In the genomic region with DNA sequence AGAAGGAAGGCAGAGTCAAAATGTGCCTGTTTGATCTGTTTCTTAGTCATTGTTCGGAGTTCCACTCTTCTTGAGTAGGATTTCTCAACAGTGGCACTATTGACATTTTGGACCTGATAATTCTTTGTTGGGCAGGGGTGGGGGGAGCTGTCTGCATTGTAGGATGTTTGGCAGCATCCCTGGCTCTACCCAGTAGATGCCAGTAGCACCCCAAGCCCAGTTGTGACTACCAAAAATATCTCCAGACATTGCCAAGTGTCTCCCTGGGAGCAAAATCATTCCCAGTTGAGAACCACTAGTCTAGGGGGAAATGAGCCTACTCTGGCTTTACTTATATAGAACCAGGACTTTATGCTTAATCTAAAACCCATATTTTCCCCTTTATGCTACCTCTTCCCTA, we compare ENCODE assay signal across 9 cellular contexts. TPM values are rescaled to one million over a fixed set of nuclear protein-coding genes. Genes with fewer than 3 reads are reported as not detected.
DNase-seq lines count a peak whose midpoint lies in the region; ATAC-seq and TF ChIP-seq lines count a peak whose summit lies in the region.
"Had no signal": no experiment of that assay in that cellular context is flagged by ENCODE, and none has a peak within 500 bp of the region (broad histone marks: within the 10 kb centered on the region; RNA-seq: fewer than 3 reads in every experiment).

No MANE protein-coding gene starts in this region.

- no peaks in the 10 kb centered on the region for H3F3A ChIP-seq in Loucy (ENCODE audit: low read depth)
- no peaks in the 10 kb centered on the region for H3F3A ChIP-seq in neural cell (ENCODE audit: insufficient read depth, low read length, poor library complexity, severe bottlenecking)

- H3K27ac ChIP-seq in dorsolateral prefrontal cortex (peak overlapping the region in 54 of 59 donors; percentile 1 to 96 (median 89)), neural cell (ENCODE audit: low read length) (peak overlapping the region; percentile 87)

- TF ChIP-seq CTCF in BE2C (IDR thresholded peaks at IDR 0.05; ENCODE audit: low read depth, low read length) (no peak), Loucy (conservative IDR thresholded peaks at IDR 0.05; ENCODE audit: low read length) (no peak), dorsolateral prefrontal cortex (IDR thresholded peaks at IDR 0.05 in 54 of 56, conservative IDR thresholded peaks at IDR 0.05 in 2 of 56; ENCODE audit: low read depth in 1 of 56, partially characterized antibody in 56 of 56) (no peak), neural cell (IDR thresholded peaks at IDR 0.05; ENCODE audit: poor library complexity, severe bottlenecking) (no peak)

- ATAC-seq in HG02623 (IDR thresholded peaks at IDR 0.05; ENCODE audit: unreplicated experiment): no peak
- ATAC-seq in GM18858 (IDR thresholded peaks at IDR 0.05; ENCODE audit: unreplicated experiment): no peak

- H3K9ac ChIP-seq in Loucy (ENCODE audit: low read depth, low read length, poor library complexity, severe bottlenecking) (peak overlapping the region; percentile 84), neural cell (ENCODE audit: low read length) (peak overlapping the region; percentile 98)

- no peaks in the 10 kb centered on the region for H3K9me2 ChIP-seq in Loucy (replicated peaks; ENCODE audit: low read depth, low read length)
- H3K9me2 ChIP-seq in neural cell (ENCODE audit: insufficient read depth, low read length): no peaks in the 10 kb centered on the region

- H2AFZ ChIP-seq in Loucy (ENCODE audit: low read length) (no peak overlapping the region), neural cell (ENCODE audit: low read depth, low read length) (peak overlapping the region; percentile 86)

- H3K4me1 ChIP-seq in BE2C (peaks cover 6% of the 10 kb centered on the region; the same call in 1 of the 2 replicates), Loucy (ENCODE audit: insufficient read depth, low read length, poor library complexity, severe bottlenecking) (peaks cover 28% of the 10 kb centered on the region)

- H3K36me3 ChIP-seq in BE2C (no peaks in the 10 kb centered on the region), Loucy (ENCODE audit: insufficient read depth, low read length) (peaks cover 13% of the 10 kb centered on the region; the same call in 1 of the 2 replicates), neural cell (ENCODE audit: insufficient read depth, low read length) (no peaks in the 10 kb centered on the region)

- peaks cover 38% of the 10 kb centered on the region for H3K79me2 ChIP-seq in Loucy (ENCODE audit: insufficient read depth, low read length)
- peaks cover 37% of the 10 kb centered on the region for H3K79me2 ChIP-seq in neural cell (replicated peaks; ENCODE audit: insufficient read depth, low read length)

- H4K20me1 ChIP-seq in Loucy (ENCODE audit: insufficient read depth, low read length, poor library complexity, severe bottlenecking) (peaks cover 9% of the 10 kb centered on the region), neural cell (ENCODE audit: insufficient read depth) (no peaks in the 10 kb centered on the region)

- DNase-seq in BE2C (no peak), dorsolateral prefrontal cortex (no peak), NCI-H2171 treated with DMSO at 0.1 percent for 48 hours (lab: John Stamatoyannopoulos, UW) (no peak)
- DNase-seq in stimulated activated CD4-positive, alpha-beta T cell treated with anti-CD3 and anti-CD28 coated beads, Interleukin-2, amount 100 ng/mL, for 24 hours: no peak

- intact Hi-C loops in dorsolateral prefrontal cortex (cut with DNase I): loop anchor here in 1 of 2 donors (5.0 kb wide), 1 partner anchor 82 kb away; no protein-coding TSS in a partner anchor

- no peak for TF ChIP-seq EP300 in neural cell (conservative IDR thresholded peaks at IDR 0.05; ENCODE audit: poor library complexity, severe bottlenecking)

- TF ChIP-seq RAD21 in neural cell (conservative IDR thresholded peaks at IDR 0.05): no peak

- H3K4me2 ChIP-seq in Loucy (ENCODE audit: low read depth, low read length, poor library complexity, severe bottlenecking) (peak overlapping the region; percentile 82), neural cell (ENCODE audit: low read length) (peak overlapping the region; percentile 96)

- H3K9me3 ChIP-seq in BE2C: no peaks in the 10 kb centered on the region
- H3K9me3 ChIP-seq in Loucy (ENCODE audit: insufficient read depth, low read depth, low read length): no peaks in the 10 kb centered on the region
- no peaks in the 10 kb centered on the region for H3K9me3 ChIP-seq in neural cell (ENCODE audit: low read length)
- H3K9me3 ChIP-seq: mucosa of descending colon had no signal

- H3K27me3 ChIP-seq in BE2C (no peaks in the 10 kb centered on the region), Loucy (ENCODE audit: insufficient read depth, low read length, poor library complexity, severe bottlenecking) (no peaks in the 10 kb centered on the region), dorsolateral prefrontal cortex (no peaks in the 10 kb centered on the region), neural cell (ENCODE audit: insufficient read depth, low read depth, low read length) (no peaks in the 10 kb centered on the region)

- peak overlapping the region; percentile 75 for H3K4me3 ChIP-seq in BE2C (ENCODE audit: low read depth, low read length)
- H3K4me3 ChIP-seq in Loucy (ENCODE audit: low read length, poor library complexity, severe bottlenecking): peak overlapping the region; percentile 79
- H3K4me3 ChIP-seq in dorsolateral prefrontal cortex: peak overlapping the region in 55 of 59 donors; percentile 63 to 99 (median 93)
- peak overlapping the region; percentile 80 for H3K4me3 ChIP-seq in neural cell (ENCODE audit: low read length)

TF ChIP-seq in neural cell, 6 proteins besides CTCF, POLR2A, EP300 and RAD21:
- TF ChIP-seq TAF1 (IDR thresholded peaks at IDR 0.05; ENCODE audit: low read depth) (no peak), SMC3 (conservative IDR thresholded peaks at IDR 0.05; ENCODE audit: poor library complexity) (no peak), MXI1 (conservative IDR thresholded peaks at IDR 0.05; ENCODE audit: poor library complexity, severe bottlenecking) (no peak), POLR2AphosphoS5 (IDR thresholded peaks at IDR 0.05) (no peak), EZH2 (IDR thresholded peaks at IDR 0.05; ENCODE audit: borderline replicate concordance, insufficient read depth, low read length, poor library complexity, severe bottlenecking) (no peak)
- TF ChIP-seq, protein P1, sequence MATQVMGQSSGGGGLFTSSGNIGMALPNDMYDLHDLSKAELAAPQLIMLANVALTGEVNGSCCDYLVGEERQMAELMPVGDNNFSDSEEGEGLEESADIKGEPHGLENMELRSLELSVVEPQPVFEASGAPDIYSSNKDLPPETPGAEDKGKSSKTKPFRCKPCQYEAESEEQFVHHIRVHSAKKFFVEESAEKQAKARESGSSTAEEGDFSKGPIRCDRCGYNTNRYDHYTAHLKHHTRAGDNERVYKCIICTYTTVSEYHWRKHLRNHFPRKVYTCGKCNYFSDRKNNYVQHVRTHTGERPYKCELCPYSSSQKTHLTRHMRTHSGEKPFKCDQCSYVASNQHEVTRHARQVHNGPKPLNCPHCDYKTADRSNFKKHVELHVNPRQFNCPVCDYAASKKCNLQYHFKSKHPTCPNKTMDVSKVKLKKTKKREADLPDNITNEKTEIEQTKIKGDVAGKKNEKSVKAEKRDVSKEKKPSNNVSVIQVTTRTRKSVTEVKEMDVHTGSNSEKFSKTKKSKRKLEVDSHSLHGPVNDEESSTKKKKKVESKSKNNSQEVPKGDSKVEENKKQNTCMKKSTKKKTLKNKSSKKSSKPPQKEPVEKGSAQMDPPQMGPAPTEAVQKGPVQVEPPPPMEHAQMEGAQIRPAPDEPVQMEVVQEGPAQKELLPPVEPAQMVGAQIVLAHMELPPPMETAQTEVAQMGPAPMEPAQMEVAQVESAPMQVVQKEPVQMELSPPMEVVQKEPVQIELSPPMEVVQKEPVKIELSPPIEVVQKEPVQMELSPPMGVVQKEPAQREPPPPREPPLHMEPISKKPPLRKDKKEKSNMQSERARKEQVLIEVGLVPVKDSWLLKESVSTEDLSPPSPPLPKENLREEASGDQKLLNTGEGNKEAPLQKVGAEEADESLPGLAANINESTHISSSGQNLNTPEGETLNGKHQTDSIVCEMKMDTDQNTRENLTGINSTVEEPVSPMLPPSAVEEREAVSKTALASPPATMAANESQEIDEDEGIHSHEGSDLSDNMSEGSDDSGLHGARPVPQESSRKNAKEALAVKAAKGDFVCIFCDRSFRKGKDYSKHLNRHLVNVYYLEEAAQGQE (IDR thresholded peaks at IDR 0.05; ENCODE audit: borderline replicate concordance): no peak

RNA-seq across cellular contexts. Expression of gene GFOD2, which starts 1.1 kb away (rescaled TPM):
- polyA plus RNA-seq in BE2C (2012; ENCODE audit: insufficient read depth, insufficient read length, low read depth): 25.9 TPM
- 10 to 100 TPM; 13.3 to 49.7 (median 34.9) TPM for total RNA-seq in dorsolateral prefrontal cortex
- 88.4 and 106 TPM in 2 replicates for polyA plus RNA-seq in neural cell
- polyA minus RNA-seq in neural cell: 92.8 and 104 TPM in 2 replicates

RNA-seq across cellular contexts. Expression of gene C16orf86, which starts 53.6 kb away (rescaled TPM):
- 12.9 TPM for polyA plus RNA-seq in BE2C (2012; ENCODE audit: insufficient read depth, insufficient read length, low read depth)
- total RNA-seq in dorsolateral prefrontal cortex: 10 to 100 TPM in 21 of 120 experiments, 1 to 10 TPM in 99; 3.5 to 17.8 (median 7.3) TPM
- polyA plus RNA-seq in neural cell: 1.4 and 2.4 TPM in 2 replicates
- polyA minus RNA-seq in neural cell: 0.49 and 2.1 TPM in 2 replicates

RNA-seq across cellular contexts. Expression of gene ENKD1, which starts 53.7 kb away (rescaled TPM):
- 56.8 TPM for polyA plus RNA-seq in BE2C (2012; ENCODE audit: insufficient read depth, insufficient read length, low read depth)
- total RNA-seq in dorsolateral prefrontal cortex: 10 to 100 TPM in 93 of 120 experiments, 1 to 10 TPM in 27; 5.8 to 19.4 (median 11.7) TPM
- 29.9 and 36.6 TPM in 2 replicates for polyA plus RNA-seq in neural cell
- polyA minus RNA-seq in neural cell: 10.2 and 10.5 TPM in 2 replicates

RNA-seq across cellular contexts. Expression of gene PARD6A, which starts 59.5 kb away (rescaled TPM):
- polyA plus RNA-seq in BE2C (2012; ENCODE audit: insufficient read depth, insufficient read length, low read depth): 83.9 TPM
- 10 to 100 TPM; 13.9 to 52.7 (median 27.3) TPM for total RNA-seq in dorsolateral prefrontal cortex
- 34.2 and 34.8 TPM in 2 replicates for polyA plus RNA-seq in neural cell
- 19.1 and 19.2 TPM in 2 replicates for polyA minus RNA-seq in neural cell
